In genomic region chr13:112346173-112346898, GRCh38 we compare ENCODE assay signal across 14 cellular contexts. TPM values are rescaled to one million over a fixed set of nuclear protein-coding genes. Genes with fewer than 3 reads are reported as not detected.
A peak's percentile ranks its signal among the peaks of the same experiment; 100 is the strongest.
DNase-seq lines count a peak whose midpoint lies in the region; ATAC-seq lines count a peak whose summit lies in the region.
"Had no signal": no experiment of that assay in that cellular context is flagged by ENCODE, and none has a peak within 500 bp of the region (broad histone marks: within the 10 kb centered on the region; RNA-seq: fewer than 3 reads in every experiment).

No MANE protein-coding gene starts in this region.

- no peak overlapping the region for H3K23ac ChIP-seq in mesendoderm (ENCODE audit: low read length)

- no peaks in the 10 kb centered on the region for H3K9me2 ChIP-seq in GM23248 (ENCODE audit: insufficient read depth)

- WGBS in GM23248 (ENCODE audit: low coverage in 1 of 2, low lambda C conversion rate in 2 of 2, missing lambda C conversion rate in 2 of 2), 2 experiments, result 5 to 6% methylated on average over 21 to 22 of the region's 22 CpGs
- no CpG with 5 or more reads among the region's 22 CpGs for WGBS in mesendoderm (ENCODE audit: extremely low coverage, insufficient coverage, low lambda C conversion rate)
- 22 to 26% methylated on average over 22 of the region's 22 CpGs for WGBS in aorta, 2 donors

- no peak overlapping the region for H2AFZ ChIP-seq in GM23248

- no peaks in the 10 kb centered on the region for H3K36me3 ChIP-seq in GM23248 (ENCODE audit: low read depth)
- H3K36me3 ChIP-seq in mesendoderm (ENCODE audit: control insufficient read depth, insufficient read depth, low read length), result no peaks in the 10 kb centered on the region
- H3K36me3 ChIP-seq in aorta (ENCODE audit: control insufficient read depth in 1 of 2, insufficient read depth in 2 of 2, low read length in 1 of 2), result no peaks in the 10 kb centered on the region
- H3K36me3 ChIP-seq: SJCRH30 had no signal

- H3K9ac ChIP-seq in GM23248, result no peak overlapping the region
- no peak overlapping the region for H3K9ac ChIP-seq in mesendoderm (ENCODE audit: low read length)

- intact Hi-C loops in aorta (cut with DNase I), result no loop called here

- no peak overlapping the region for H2BK120ac ChIP-seq in mesendoderm (ENCODE audit: low read depth, low read length)

- H3F3A ChIP-seq in GM23248 (ENCODE audit: insufficient read depth), result no peaks in the 10 kb centered on the region

- H3K4me1 ChIP-seq in GM23248 (ENCODE audit: insufficient read depth) (no peaks in the 10 kb centered on the region), mesendoderm (ENCODE audit: control insufficient read depth, low read depth, low read length) (no peaks in the 10 kb centered on the region), aorta (ENCODE audit: control insufficient read depth in 1 of 2, insufficient read depth in 2 of 2, low read length in 2 of 2) (no peaks in the 10 kb centered on the region)
- H3K4me1 ChIP-seq: SJCRH30 had no signal

- in situ Hi-C loops in GM23248 (cut with MboI), result no loop called here

- DNase-seq in GM23248 (peak; percentile 0), NCI-H1436 (lab: John Stamatoyannopoulos, UW) (peak; percentile 88), RPMI8226 (peak; percentile 22), mesendoderm (peak; percentile 50), OCI-M1 (lab: John Stamatoyannopoulos, UW) (no peak), DMS53 treated with DMSO at 0.1 percent for 48 hours (lab: John Stamatoyannopoulos, UW; ENCODE audit: unreplicated experiment) (no peak), aorta (no peak)
- DNase-seq in stimulated activated naive CD8-positive, alpha-beta T cell treated with anti-CD3 and anti-CD28 coated beads, Interleukin-15, Interleukin-2, amounts not matched to agents 100 U/mL and 50 U/mL, for 24 hours, result no peak
- DNase-seq: HCEC 1CT; stimulated activated CD4-positive, alpha-beta T cell treated with anti-CD3 and anti-CD28 coated beads, Interleukin-1b, Interleukin-23, amount 100 ng/mL, for 48 hours had no signal

- no peak overlapping the region for H3K4me3 ChIP-seq in GM23248
- H3K4me3 ChIP-seq in mesendoderm (ENCODE audit: low read length), result no peak overlapping the region
- H3K4me3 ChIP-seq in aorta (ENCODE audit: low read length in 2 of 2), result no peak overlapping the region
- H3K4me3 ChIP-seq: SJCRH30 had no signal

- H3K79me2 ChIP-seq in GM23248 (ENCODE audit: insufficient read depth) (no peaks in the 10 kb centered on the region), mesendoderm (ENCODE audit: control insufficient read depth, insufficient read depth, low read length) (no peaks in the 10 kb centered on the region)

- no peak overlapping the region for H3K18ac ChIP-seq in mesendoderm (ENCODE audit: low read length)

- no peaks in the 10 kb centered on the region for H4K20me1 ChIP-seq in GM23248 (ENCODE audit: insufficient read depth)

- H3K4ac ChIP-seq in mesendoderm (ENCODE audit: low read depth, low read length), result no peak overlapping the region

- H3K56ac ChIP-seq in mesendoderm (ENCODE audit: low read length), result no peak overlapping the region

- no peak overlapping the region for H2BK5ac ChIP-seq in mesendoderm (ENCODE audit: low read length)

- no peak overlapping the region for H3K4me2 ChIP-seq in GM23248 (ENCODE audit: unreplicated experiment)
- H3K4me2 ChIP-seq in mesendoderm (ENCODE audit: low read length), result no peak overlapping the region

- no peak overlapping the region for H3K27ac ChIP-seq in GM23248
- no peak overlapping the region for H3K27ac ChIP-seq in mesendoderm (ENCODE audit: low read depth, low read length)
- H3K27ac ChIP-seq in aorta (ENCODE audit: low read depth in 1 of 2, low read length in 2 of 2), result no peak overlapping the region
- H3K27ac ChIP-seq: SJCRH30 had no signal

- ATAC-seq in stimulated activated naive CD8-positive, alpha-beta T cell treated with anti-CD3 and anti-CD28 coated beads, Interleukin-15, Interleukin-2, amounts not matched to agents 100 U/mL and 50 U/mL, for 24 hours, result no peak
- ATAC-seq in aorta (ENCODE audit: low FRiP score), result no peak

- H3K27me3 ChIP-seq in GM23248 (replicated peaks; ENCODE audit: insufficient read depth) (no peaks in the 10 kb centered on the region; the same call in 1 of the 2 replicates), mesendoderm (ENCODE audit: insufficient read depth, low read length, poor library complexity) (peaks cover 2% of the 10 kb centered on the region), aorta (ENCODE audit: control insufficient read depth in 1 of 2, insufficient read depth in 2 of 2, low read length in 1 of 2) (no peaks in the 10 kb centered on the region)

- no peaks in the 10 kb centered on the region for H3K79me1 ChIP-seq in mesendoderm (ENCODE audit: low read length)

- H3K9me3 ChIP-seq in GM23248 (ENCODE audit: low read depth) (no peaks in the 10 kb centered on the region), aorta (ENCODE audit: control insufficient read depth, low read length) (no peaks in the 10 kb centered on the region)
- H3K9me3 ChIP-seq: SJCRH30 had no signal

- H2BK15ac ChIP-seq in mesendoderm (replicated peaks; ENCODE audit: low read depth), result no peak overlapping the region

- H2AK5ac ChIP-seq in mesendoderm (ENCODE audit: low read length), result no peak overlapping the region

- no peak overlapping the region for H4K5ac ChIP-seq in mesendoderm (ENCODE audit: low read length)

- H4K8ac ChIP-seq in mesendoderm (ENCODE audit: low read depth, low read length), result no peak overlapping the region

RNA-seq across cellular contexts. Expression of gene SPACA7, which starts 29.8 kb away (rescaled TPM):
- total RNA-seq in GM23248 (2014; rRNA removed; shearing (Covaris generic)), result not detected in 2 replicates
- not detected in 2 replicates for polyA plus RNA-seq in GM23248 (2016; fragmentation: Nextera tagmentation; extraction: Ambion mirVana)
- polyA plus RNA-seq in mesendoderm (2013, experiment 1 of 2), result not detected
- not detected for polyA plus RNA-seq in mesendoderm (2013, experiment 2 of 2)
- total RNA-seq in aorta, result under 1 TPM in 1 of 2 donors, not detected in 1; 0.45 TPM
- not detected for polyA plus RNA-seq in aorta
- total RNA-seq: MCF 10A, SJCRH30, subcutaneous adipose tissue had no signal
- polyA plus RNA-seq: keratinocyte had no signal

Comparison
In these comparisons a context has a peak if more than half of its experiments do, and no peak if none do; other contexts are left out.
1. DNase-seq: peak in GM23248 (single experiment), NCI-H1436 (single experiment), RPMI8226 (single experiment) and mesendoderm (single experiment); none in stimulated activated naive CD8-positive, alpha-beta T cell treated with anti-CD3 and anti-CD28 coated beads, Interleukin-15, Interleukin-2, amounts not matched to agents 100 U/mL and 50 U/mL, for 24 hours (single experiment), OCI-M1 (single experiment), DMS53 treated with DMSO at 0.1 percent for 48 hours (single experiment) and aorta (0 of 2).